3 cellular contexts compared by ENCODE assay signal in the genomic region with DNA sequence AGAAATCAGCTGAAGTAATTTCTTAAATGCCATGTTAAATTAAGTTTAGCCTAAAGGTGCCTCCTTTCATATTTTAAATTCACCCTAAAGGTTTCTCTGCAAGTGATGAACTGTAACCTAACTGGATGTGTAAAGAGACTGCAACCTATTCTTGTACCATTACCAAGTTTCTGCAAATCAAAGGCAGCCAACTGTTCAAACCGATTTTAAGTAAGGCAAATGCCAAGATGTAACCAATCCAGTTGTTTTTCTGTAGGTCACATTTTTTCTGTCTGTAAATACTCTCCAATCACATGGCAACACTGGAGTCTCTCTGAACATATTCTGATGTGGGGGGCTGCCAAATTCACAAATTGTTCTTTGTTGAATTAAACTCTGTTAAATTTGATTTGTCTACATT.
TF ChIP-seq lines count a peak whose summit lies in the region.

No MANE protein-coding gene starts in this region.

TF ChIP-seq in IMR-90, 13 proteins besides CTCF, POLR2A, EP300 and RAD21:
- no peak for TF ChIP-seq MXI1 (IDR thresholded peaks at IDR 0.05; ENCODE audit: borderline replicate concordance, low read depth, low read length)
- no peak for TF ChIP-seq BHLHE40 (IDR thresholded peaks at IDR 0.05; ENCODE audit: low read depth, low read length)
- TF ChIP-seq MAZ (IDR thresholded peaks at IDR 0.05; ENCODE audit: borderline replicate concordance, low read depth, low read length), result no peak
- TF ChIP-seq CHD1 (IDR thresholded peaks at IDR 0.05; ENCODE audit: low read depth, low read length), result no peak
- TF ChIP-seq FOS (IDR thresholded peaks at IDR 0.05; ENCODE audit: low read depth, low read length), result no peak
- no peak for TF ChIP-seq NFE2L2 (IDR thresholded peaks at IDR 0.05; ENCODE audit: low read depth, low read length)
- TF ChIP-seq RCOR1 (IDR thresholded peaks at IDR 0.05; ENCODE audit: insufficient replicate concordance, low read length), result no peak
- TF ChIP-seq MAFK (IDR thresholded peaks at IDR 0.05; ENCODE audit: low read depth, low read length), result no peak
- TF ChIP-seq, protein P1, sequence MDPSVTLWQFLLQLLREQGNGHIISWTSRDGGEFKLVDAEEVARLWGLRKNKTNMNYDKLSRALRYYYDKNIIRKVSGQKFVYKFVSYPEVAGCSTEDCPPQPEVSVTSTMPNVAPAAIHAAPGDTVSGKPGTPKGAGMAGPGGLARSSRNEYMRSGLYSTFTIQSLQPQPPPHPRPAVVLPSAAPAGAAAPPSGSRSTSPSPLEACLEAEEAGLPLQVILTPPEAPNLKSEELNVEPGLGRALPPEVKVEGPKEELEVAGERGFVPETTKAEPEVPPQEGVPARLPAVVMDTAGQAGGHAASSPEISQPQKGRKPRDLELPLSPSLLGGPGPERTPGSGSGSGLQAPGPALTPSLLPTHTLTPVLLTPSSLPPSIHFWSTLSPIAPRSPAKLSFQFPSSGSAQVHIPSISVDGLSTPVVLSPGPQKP (IDR thresholded peaks at IDR 0.05; ENCODE audit: borderline replicate concordance, low read depth, low read length), result no peak
- no peak for TF ChIP-seq RFX5 (IDR thresholded peaks at IDR 0.05; ENCODE audit: low read depth, low read length)
- TF ChIP-seq, protein P2, sequence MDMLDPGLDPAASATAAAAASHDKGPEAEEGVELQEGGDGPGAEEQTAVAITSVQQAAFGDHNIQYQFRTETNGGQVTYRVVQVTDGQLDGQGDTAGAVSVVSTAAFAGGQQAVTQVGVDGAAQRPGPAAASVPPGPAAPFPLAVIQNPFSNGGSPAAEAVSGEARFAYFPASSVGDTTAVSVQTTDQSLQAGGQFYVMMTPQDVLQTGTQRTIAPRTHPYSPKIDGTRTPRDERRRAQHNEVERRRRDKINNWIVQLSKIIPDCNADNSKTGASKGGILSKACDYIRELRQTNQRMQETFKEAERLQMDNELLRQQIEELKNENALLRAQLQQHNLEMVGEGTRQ (IDR thresholded peaks at IDR 0.05; ENCODE audit: low read depth, low read length), result no peak
TF ChIP-seq in IMR-90: peak in this region for 0.

TF ChIP-seq in H1, 55 proteins besides CTCF, POLR2A, EP300 and RAD21:
- no peak for TF ChIP-seq KDM4A (IDR thresholded peaks at IDR 0.05; ENCODE audit: low read depth, low read length, severe bottlenecking)
- TF ChIP-seq POU5F1 (IDR thresholded peaks at IDR 0.05; ENCODE audit: low read depth, low read length), result no peak
- TF ChIP-seq CHD1 (IDR thresholded peaks at IDR 0.05; ENCODE audit: low read depth, low read length), result no peak
- no peak for TF ChIP-seq EZH2 (IDR thresholded peaks at IDR 0.05; ENCODE audit: low read depth, low read length, severe bottlenecking)
- TF ChIP-seq MAX (IDR thresholded peaks at IDR 0.05), result no peak
- no peak for TF ChIP-seq TEAD4 (IDR thresholded peaks at IDR 0.05; ENCODE audit: low read depth, low read length)
- no peak for TF ChIP-seq TBP (IDR thresholded peaks at IDR 0.05; ENCODE audit: low read depth, low read length)
- TF ChIP-seq CEBPB (IDR thresholded peaks at IDR 0.05; ENCODE audit: low read depth, low read length), result no peak
- TF ChIP-seq RFX5 (IDR thresholded peaks at IDR 0.05; ENCODE audit: borderline replicate concordance, low read depth, low read length), result no peak
- TF ChIP-seq HDAC2 (IDR thresholded peaks at IDR 0.05; ENCODE audit: borderline replicate concordance in 1 of 2, low read depth in 2 of 2, low read length in 2 of 2), result no peak
- no peak for TF ChIP-seq BCL11A (IDR thresholded peaks at IDR 0.05; ENCODE audit: low read depth in 2 of 2, low read length in 2 of 2)
- no peak for TF ChIP-seq SIRT6 (IDR thresholded peaks at IDR 0.05; ENCODE audit: low read length)
- TF ChIP-seq, protein P3, sequence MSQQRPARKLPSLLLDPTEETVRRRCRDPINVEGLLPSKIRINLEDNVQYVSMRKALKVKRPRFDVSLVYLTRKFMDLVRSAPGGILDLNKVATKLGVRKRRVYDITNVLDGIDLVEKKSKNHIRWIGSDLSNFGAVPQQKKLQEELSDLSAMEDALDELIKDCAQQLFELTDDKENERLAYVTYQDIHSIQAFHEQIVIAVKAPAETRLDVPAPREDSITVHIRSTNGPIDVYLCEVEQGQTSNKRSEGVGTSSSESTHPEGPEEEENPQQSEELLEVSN (IDR thresholded peaks at IDR 0.05), result no peak
- TF ChIP-seq SP4 (IDR thresholded peaks at IDR 0.05; ENCODE audit: low read length), result no peak
- TF ChIP-seq CBX5 (IDR thresholded peaks at IDR 0.05; ENCODE audit: low read depth, low read length), result no peak
- no peak for TF ChIP-seq RXRA (IDR thresholded peaks at IDR 0.05; ENCODE audit: insufficient read depth, low read depth, low read length)
- no peak for TF ChIP-seq HDAC6 (IDR thresholded peaks at IDR 0.05; ENCODE audit: low read depth, low read length)
- no peak for TF ChIP-seq TCF12 (IDR thresholded peaks at IDR 0.05; ENCODE audit: low read depth, low read length)

TF ChIP-seq in HEK293T, 16 proteins besides CTCF, POLR2A, EP300 and RAD21:
- TF ChIP-seq SP1 (IDR thresholded peaks at IDR 0.05), result no peak
- no peak for TF ChIP-seq ARNT (IDR thresholded peaks at IDR 0.05)
- no peak for TF ChIP-seq ZNF384 (IDR thresholded peaks at IDR 0.05)
- TF ChIP-seq FOXA1 (IDR thresholded peaks at IDR 0.05), result no peak
- no peak for TF ChIP-seq CTBP1 (IDR thresholded peaks at IDR 0.05; ENCODE audit: borderline replicate concordance)
- no peak for TF ChIP-seq L3MBTL2 (conservative IDR thresholded peaks at IDR 0.05)
- no peak for TF ChIP-seq TARDBP (IDR thresholded peaks at IDR 0.05)
- TF ChIP-seq FOXM1 (IDR thresholded peaks at IDR 0.05; ENCODE audit: borderline replicate concordance), result no peak
- no peak for TF ChIP-seq SUZ12 (IDR thresholded peaks at IDR 0.05)
- no peak for TF ChIP-seq FOXK2 (IDR thresholded peaks at IDR 0.05)
- TF ChIP-seq BHLHE40 (IDR thresholded peaks at IDR 0.05; ENCODE audit: borderline replicate concordance), result no peak
- no peak for TF ChIP-seq NFRKB (IDR thresholded peaks at IDR 0.05)
- no peak for TF ChIP-seq LEF1 (IDR thresholded peaks at IDR 0.05; ENCODE audit: borderline replicate concordance)
TF ChIP-seq in HEK293T: peak in this region for 0.
